8 cellular contexts compared by ENCODE assay signal in genomic region chr2:169361706-169362345, GRCh38. TPM values are rescaled to one million over a fixed set of nuclear protein-coding genes. Genes with fewer than 3 reads are reported as not detected.
DNase-seq lines count a peak whose midpoint lies in the region; ATAC-seq and TF ChIP-seq lines count a peak whose summit lies in the region.

No MANE protein-coding gene starts in this region.

- peaks cover 4% of the 10 kb centered on the region; the same call in 1 of the 2 replicates for H3K9me2 ChIP-seq in HCT116 (ENCODE audit: insufficient read depth)

- H4K20me1 ChIP-seq in HCT116 (ENCODE audit: insufficient read depth), result no peaks in the 10 kb centered on the region

- no peak for TF ChIP-seq POLR2A in HCT116 (IDR thresholded peaks at IDR 0.05; ENCODE audit: borderline replicate concordance, extremely low read depth, insufficient read depth, insufficient read length)

- no peak for ATAC-seq in HCT116
- ATAC-seq in GM21717 (IDR thresholded peaks at IDR 0.05; ENCODE audit: unreplicated experiment), result no peak

- no peak for TF ChIP-seq RAD21 in HCT116 (IDR thresholded peaks at IDR 0.05; ENCODE audit: low read depth)

- intact Hi-C loops in A673 (cut with micrococcal nuclease; ENCODE audit: unreplicated experiment) (no loop called here), HCT116 (cut with micrococcal nuclease) (no loop called here)

- H3K4me1 ChIP-seq in A673 (ENCODE audit: insufficient read depth, low read length, poor library complexity, severe bottlenecking) (peaks cover 31% of the 10 kb centered on the region), HCT116 (ENCODE audit: control insufficient read depth in 1 of 2, insufficient read depth in 2 of 2, low read length in 2 of 2) (peaks cover 2 to 20% of the 10 kb centered on the region in 2 experiments; a peak in 1 of 4 replicates), adipocyte (ENCODE audit: control insufficient read depth, insufficient read depth, low read length) (peaks cover 30% of the 10 kb centered on the region)

- H3K27me3 ChIP-seq in A673 (replicated peaks; ENCODE audit: insufficient read depth, low read depth, low read length, poor library complexity) (peaks cover 91% of the 10 kb centered on the region), HCT116 (ENCODE audit: insufficient read depth, low read length) (peaks cover 13% of the 10 kb centered on the region; the same call in 1 of the 2 replicates), adipocyte (replicated peaks; ENCODE audit: control insufficient read depth, insufficient read depth, low read length) (peaks cover 51% of the 10 kb centered on the region)

- H3K27ac ChIP-seq in A673 (ENCODE audit: low read depth, low read length, poor library complexity, severe bottlenecking) (no peak overlapping the region), HCT116 (ENCODE audit: low read depth, low read length) (no peak overlapping the region), skin epidermis (peak overlapping the region in 1 of 21 experiments; percentile 3)

- POLR2A ChIA-PET in A673 (lab: Charles Lee; ENCODE audit: low non-redundant PET), result no interaction called here
- POLR2A ChIA-PET in HCT116 (lab: Charles Lee), result no interaction called here

- no TSS peak for BruUV-seq in A673 (replicated peaks; lab: Mats Ljungman, UMichigan)
- BruUV-seq in HCT116 (replicated peaks; lab: Mats Ljungman, UMichigan), result no TSS peak

- DNase-seq in A673 (ENCODE audit: low spot score), result no peak
- no peak for DNase-seq in HCT116 (ENCODE audit: low read depth, low spot score)
- peak; percentile 35 for DNase-seq in adipocyte (ENCODE audit: low read depth)
- peak; percentile 59 for DNase-seq in iPS-NIHi11 (ENCODE audit: low spot score)
- no peak for DNase-seq in NK-92 treated with Interleukin-12 subunit alpha and Interleukin-12 subunit beta, amount 100 ng/mL, for 24 hours (lab: John Stamatoyannopoulos, UW)
- DNase-seq in SK-N-DZ (ENCODE audit: low spot score), result no peak

- H2AFZ ChIP-seq in HCT116 (ENCODE audit: low read depth, low read length, poor library complexity, severe bottlenecking), result no peak overlapping the region

- CTCF ChIA-PET in A673 (lab: Charles Lee) (no interaction called here), HCT116 (lab: Charles Lee) (no interaction called here)

- H3K79me2 ChIP-seq in HCT116 (ENCODE audit: insufficient read depth, low read length), result no peaks in the 10 kb centered on the region

- H3K9ac ChIP-seq in HCT116 (ENCODE audit: low read length) (no peak overlapping the region), adipocyte (ENCODE audit: low read length) (no peak overlapping the region)

- H3K4me2 ChIP-seq in HCT116 (ENCODE audit: low read length), result peak overlapping the region; percentile 39; the same call in 1 of the 2 replicates

- no peak for TF ChIP-seq CTCF in A673 (conservative IDR thresholded peaks at IDR 0.05; ENCODE audit: low read depth, low read length)
- no peak for TF ChIP-seq CTCF in HCT116 (IDR thresholded peaks at IDR 0.05 in 2 of 3, conservative IDR thresholded peaks at IDR 0.05 in 1 of 3; ENCODE audit: borderline replicate concordance in 1 of 3, insufficient read depth in 1 of 3, low read depth in 2 of 3, low read length in 2 of 3)

- RAD21 ChIA-PET in HCT116 (lab: Charles Lee; ENCODE audit: low non-redundant PET in 1 of 2, low total read pairs in 2 of 2, uncharacterized antibody in 2 of 2, unreplicated experiment in 2 of 2), result no interaction called here

- H3K36me3 ChIP-seq in A673 (ENCODE audit: insufficient read depth, low read length, poor library complexity, severe bottlenecking) (no peaks in the 10 kb centered on the region), HCT116 (ENCODE audit: control insufficient read depth in 1 of 2, insufficient read depth in 2 of 2, low read length in 2 of 2) (no peaks in the 10 kb centered on the region), adipocyte (ENCODE audit: control insufficient read depth, insufficient read depth, low read length, severe bottlenecking) (no peaks in the 10 kb centered on the region)

- H3K9me3 ChIP-seq in A673 (ENCODE audit: low read depth, low read length, poor library complexity, severe bottlenecking) (no peaks in the 10 kb centered on the region), HCT116 (ENCODE audit: control insufficient read depth in 1 of 2, insufficient read depth in 1 of 2, low read depth in 1 of 2, low read length in 2 of 2) (no peaks in the 10 kb centered on the region), adipocyte (ENCODE audit: control insufficient read depth, low read length) (no peaks in the 10 kb centered on the region)

- peak overlapping the region; percentile 30 for H3K4me3 ChIP-seq in A673 (ENCODE audit: low read depth, low read length, poor library complexity, severe bottlenecking)
- no peak overlapping the region for H3K4me3 ChIP-seq in HCT116 (replicated peaks in 1 of 2; ENCODE audit: low read depth in 1 of 2, low read length in 2 of 2)
- peak overlapping the region; percentile 73 for H3K4me3 ChIP-seq in adipocyte (ENCODE audit: low read length)
- H3K4me3 ChIP-seq in skin epidermis, result peak overlapping the region; percentile 10 to 58 (median 33)

TF ChIP-seq in HCT116, 20 proteins besides CTCF, POLR2A, EP300 and RAD21:
- TF ChIP-seq ZNF274 (IDR thresholded peaks at IDR 0.05; ENCODE audit: low read depth, low read length) (no peak), ELF1 (IDR thresholded peaks at IDR 0.05; ENCODE audit: borderline replicate concordance, low read depth) (no peak)

RNA-seq across cellular contexts. Expression of gene LRP2, which starts 0.5 kb away (rescaled TPM):
- total RNA-seq in A673 (2021) (0.26 TPM in 1 of 2 replicates, not detected in the other), HCT116 (2021; ENCODE audit: unreplicated experiment) (0.20 TPM)
- polyA plus RNA-seq in HCT116 (2012), result 0.02 and 0.14 TPM in 2 replicates
- polyA plus RNA-seq in SK-N-DZ (2014; cell fraction: cytosol; rRNA removed), result not detected in 2 replicates
- polyA plus RNA-seq in SK-N-DZ (2014; cell fraction: nucleus; rRNA removed), result not detected in 2 replicates

Comparison
In these comparisons a context has a peak if more than half of its experiments do, and no peak if none do; other contexts are left out.
1. DNase-seq: peak in adipocyte (single experiment) and iPS-NIHi11 (single experiment); none in A673 (single experiment), HCT116 (single experiment), NK-92 treated with Interleukin-12 subunit alpha and Interleukin-12 subunit beta, amount 100 ng/mL, for 24 hours (single experiment) and SK-N-DZ (single experiment).
2. H3K4me3 ChIP-seq: peak in A673 (single experiment), adipocyte (single experiment) and skin epidermis (7 of 7); none in HCT116 (0 of 2).